In the genomic region with DNA sequence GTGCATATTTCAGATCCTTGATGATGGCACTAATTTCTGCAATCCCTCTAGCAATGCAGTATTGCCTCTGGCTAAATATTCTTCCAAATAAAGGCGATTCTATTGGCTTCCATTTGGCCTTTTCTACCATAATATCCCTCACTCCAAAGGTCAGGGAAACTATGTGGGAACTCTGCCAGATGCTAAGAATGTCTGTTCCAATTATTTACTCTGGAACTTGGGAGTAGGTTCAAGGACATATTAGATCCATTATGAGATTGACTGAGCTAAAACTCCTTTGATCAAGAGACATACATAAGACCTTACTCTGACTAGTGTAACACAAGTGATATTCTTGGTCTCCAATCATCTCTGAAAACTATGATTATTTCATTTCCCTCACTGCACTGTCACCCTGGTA, we compare ENCODE assay signal across 1 cellular context.
TF ChIP-seq lines count a peak whose summit lies in the region.

No MANE protein-coding gene starts in this region.

TF ChIP-seq in HepG2, 621 proteins besides CTCF, POLR2A, EP300 and RAD21 (continued from another document):
- TF ChIP-seq ZBTB34 (CRISPR knock-in tag; IDR thresholded peaks at IDR 0.05) (peak; percentile 88; the same call in 1 of the 2 replicates), THAP11 (CRISPR knock-in tag; IDR thresholded peaks at IDR 0.05) (peak; percentile 52; the same call in 1 of the 2 replicates), PTBP1 (IDR thresholded peaks at IDR 0.05; ENCODE audit: low read depth, low read length, poor library complexity, severe bottlenecking) (no peak), NCOA2 (CRISPR knock-in tag; IDR thresholded peaks at IDR 0.05) (peak; percentile 95), ZSCAN30 (CRISPR knock-in tag; IDR thresholded peaks at IDR 0.05) (0 out of 2 replicates have a peak, but pooled peaks have one; percentile 43), MAFK (conservative IDR thresholded peaks at IDR 0.05 in 1 of 2, IDR thresholded peaks at IDR 0.05 in 1 of 2; ENCODE audit: low read length in 2 of 2) (peak in 1 of 2 experiments; percentile 21; a peak in 1 of 4 replicates), ZNF18 (CRISPR knock-in tag; IDR thresholded peaks at IDR 0.05; ENCODE audit: insufficient replicate concordance) (no peak), PCBP1 (IDR thresholded peaks at IDR 0.05; ENCODE audit: borderline replicate concordance, low read depth, low read length) (no peak), NFATC3 (CRISPR knock-in tag; IDR thresholded peaks at IDR 0.05) (no peak), ZNF331 (CRISPR knock-in tag; IDR thresholded peaks at IDR 0.05) (peak; percentile 74; the same call in 1 of the 2 replicates), RXRB (CRISPR knock-in tag; IDR thresholded peaks at IDR 0.05; ENCODE audit: borderline replicate concordance) (peak; percentile 91), TBL1XR1 (IDR thresholded peaks at IDR 0.05; ENCODE audit: borderline replicate concordance, low read length, partially characterized antibody) (peak; percentile 41), SP4 (CRISPR knock-in tag; IDR thresholded peaks at IDR 0.05) (no peak), ZNF414 (CRISPR knock-in tag; IDR thresholded peaks at IDR 0.05) (0 out of 2 replicates have a peak, but pooled peaks have one; percentile 27), ZNF710 (CRISPR knock-in tag; IDR thresholded peaks at IDR 0.05; ENCODE audit: borderline replicate concordance) (peak; percentile 45; the same call in 1 of the 2 replicates), KAT8 (CRISPR knock-in tag; IDR thresholded peaks at IDR 0.05) (0 out of 2 replicates have a peak, but pooled peaks have one; percentile 53), SMYD3 (CRISPR knock-in tag; IDR thresholded peaks at IDR 0.05) (peak; percentile 65; the same call in 1 of the 2 replicates), YEATS2 (CRISPR knock-in tag; IDR thresholded peaks at IDR 0.05; ENCODE audit: borderline replicate concordance) (no peak), ZNF652 (CRISPR knock-in tag; IDR thresholded peaks at IDR 0.05; ENCODE audit: borderline replicate concordance, low read depth) (peak; percentile 13; the same call in 1 of the 2 replicates), MXI1 (IDR thresholded peaks at IDR 0.05; ENCODE audit: borderline replicate concordance, low read depth, low read length) (no peak), ASH2L (IDR thresholded peaks at IDR 0.05; ENCODE audit: insufficient read length, low read depth, low read length) (peak; percentile 53), RARA (CRISPR knock-in tag; IDR thresholded peaks at IDR 0.05) (peak; percentile 99), PHF5A (CRISPR knock-in tag; IDR thresholded peaks at IDR 0.05; ENCODE audit: low read depth, unreplicated experiment) (peak; percentile 34), NR2F1 (CRISPR knock-in tag; IDR thresholded peaks at IDR 0.05) (peak; percentile 67 to 95), SP140L (CRISPR knock-in tag; IDR thresholded peaks at IDR 0.05; ENCODE audit: borderline replicate concordance) (no peak), HNF4A (CRISPR knock-in tag; IDR thresholded peaks at IDR 0.05) (peak; percentile 93), ZNF670 (CRISPR knock-in tag; IDR thresholded peaks at IDR 0.05; ENCODE audit: borderline replicate concordance) (no peak), MXD4 (CRISPR knock-in tag; IDR thresholded peaks at IDR 0.05) (no peak), KLF16 (CRISPR knock-in tag; IDR thresholded peaks at IDR 0.05) (0 out of 4 replicates have a peak, but pooled peaks of 1 of the 2 experiments have one; percentile 18), NFIC (IDR thresholded peaks at IDR 0.05; ENCODE audit: low read length) (peak; percentile 93), NCOA5 (CRISPR knock-in tag; IDR thresholded peaks at IDR 0.05) (no peak), LBX2 (CRISPR knock-in tag; IDR thresholded peaks at IDR 0.05; ENCODE audit: borderline replicate concordance) (no peak), MIER2 (CRISPR knock-in tag; IDR thresholded peaks at IDR 0.05) (peak; percentile 55; the same call in 1 of the 2 replicates), ZNF235 (CRISPR knock-in tag; IDR thresholded peaks at IDR 0.05; ENCODE audit: borderline replicate concordance) (no peak), SATB2 (CRISPR knock-in tag; IDR thresholded peaks at IDR 0.05) (peak; percentile 86; the same call in 1 of the 2 replicates)
- TF ChIP-seq, protein P1, sequence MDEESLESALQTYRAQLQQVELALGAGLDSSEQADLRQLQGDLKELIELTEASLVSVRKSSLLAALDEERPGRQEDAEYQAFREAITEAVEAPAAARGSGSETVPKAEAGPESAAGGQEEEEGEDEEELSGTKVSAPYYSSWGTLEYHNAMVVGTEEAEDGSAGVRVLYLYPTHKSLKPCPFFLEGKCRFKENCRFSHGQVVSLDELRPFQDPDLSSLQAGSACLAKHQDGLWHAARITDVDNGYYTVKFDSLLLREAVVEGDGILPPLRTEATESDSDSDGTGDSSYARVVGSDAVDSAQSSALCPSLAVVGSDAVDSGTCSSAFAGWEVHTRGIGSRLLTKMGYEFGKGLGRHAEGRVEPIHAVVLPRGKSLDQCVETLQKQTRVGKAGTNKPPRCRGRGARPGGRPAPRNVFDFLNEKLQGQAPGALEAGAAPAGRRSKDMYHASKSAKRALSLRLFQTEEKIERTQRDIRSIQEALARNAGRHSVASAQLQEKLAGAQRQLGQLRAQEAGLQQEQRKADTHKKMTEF (CRISPR knock-in tag; IDR thresholded peaks at IDR 0.05): peak; percentile 70; the same call in 1 of the 2 replicates
- TF ChIP-seq, protein P2, sequence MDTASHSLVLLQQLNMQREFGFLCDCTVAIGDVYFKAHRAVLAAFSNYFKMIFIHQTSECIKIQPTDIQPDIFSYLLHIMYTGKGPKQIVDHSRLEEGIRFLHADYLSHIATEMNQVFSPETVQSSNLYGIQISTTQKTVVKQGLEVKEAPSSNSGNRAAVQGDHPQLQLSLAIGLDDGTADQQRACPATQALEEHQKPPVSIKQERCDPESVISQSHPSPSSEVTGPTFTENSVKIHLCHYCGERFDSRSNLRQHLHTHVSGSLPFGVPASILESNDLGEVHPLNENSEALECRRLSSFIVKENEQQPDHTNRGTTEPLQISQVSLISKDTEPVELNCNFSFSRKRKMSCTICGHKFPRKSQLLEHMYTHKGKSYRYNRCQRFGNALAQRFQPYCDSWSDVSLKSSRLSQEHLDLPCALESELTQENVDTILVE (CRISPR knock-in tag; IDR thresholded peaks at IDR 0.05): no peak
- TF ChIP-seq, protein P3, sequence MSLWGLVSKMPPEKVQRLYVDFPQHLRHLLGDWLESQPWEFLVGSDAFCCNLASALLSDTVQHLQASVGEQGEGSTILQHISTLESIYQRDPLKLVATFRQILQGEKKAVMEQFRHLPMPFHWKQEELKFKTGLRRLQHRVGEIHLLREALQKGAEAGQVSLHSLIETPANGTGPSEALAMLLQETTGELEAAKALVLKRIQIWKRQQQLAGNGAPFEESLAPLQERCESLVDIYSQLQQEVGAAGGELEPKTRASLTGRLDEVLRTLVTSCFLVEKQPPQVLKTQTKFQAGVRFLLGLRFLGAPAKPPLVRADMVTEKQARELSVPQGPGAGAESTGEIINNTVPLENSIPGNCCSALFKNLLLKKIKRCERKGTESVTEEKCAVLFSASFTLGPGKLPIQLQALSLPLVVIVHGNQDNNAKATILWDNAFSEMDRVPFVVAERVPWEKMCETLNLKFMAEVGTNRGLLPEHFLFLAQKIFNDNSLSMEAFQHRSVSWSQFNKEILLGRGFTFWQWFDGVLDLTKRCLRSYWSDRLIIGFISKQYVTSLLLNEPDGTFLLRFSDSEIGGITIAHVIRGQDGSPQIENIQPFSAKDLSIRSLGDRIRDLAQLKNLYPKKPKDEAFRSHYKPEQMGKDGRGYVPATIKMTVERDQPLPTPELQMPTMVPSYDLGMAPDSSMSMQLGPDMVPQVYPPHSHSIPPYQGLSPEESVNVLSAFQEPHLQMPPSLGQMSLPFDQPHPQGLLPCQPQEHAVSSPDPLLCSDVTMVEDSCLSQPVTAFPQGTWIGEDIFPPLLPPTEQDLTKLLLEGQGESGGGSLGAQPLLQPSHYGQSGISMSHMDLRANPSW (CRISPR knock-in tag; IDR thresholded peaks at IDR 0.05; ENCODE audit: borderline replicate concordance): no peak
- TF ChIP-seq, protein P4, sequence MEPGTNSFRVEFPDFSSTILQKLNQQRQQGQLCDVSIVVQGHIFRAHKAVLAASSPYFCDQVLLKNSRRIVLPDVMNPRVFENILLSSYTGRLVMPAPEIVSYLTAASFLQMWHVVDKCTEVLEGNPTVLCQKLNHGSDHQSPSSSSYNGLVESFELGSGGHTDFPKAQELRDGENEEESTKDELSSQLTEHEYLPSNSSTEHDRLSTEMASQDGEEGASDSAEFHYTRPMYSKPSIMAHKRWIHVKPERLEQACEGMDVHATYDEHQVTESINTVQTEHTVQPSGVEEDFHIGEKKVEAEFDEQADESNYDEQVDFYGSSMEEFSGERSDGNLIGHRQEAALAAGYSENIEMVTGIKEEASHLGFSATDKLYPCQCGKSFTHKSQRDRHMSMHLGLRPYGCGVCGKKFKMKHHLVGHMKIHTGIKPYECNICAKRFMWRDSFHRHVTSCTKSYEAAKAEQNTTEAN (CRISPR knock-in tag; conservative IDR thresholded peaks at IDR 0.05): peak; percentile 27; the same call in 1 of the 2 replicates
- TF ChIP-seq, protein P5, sequence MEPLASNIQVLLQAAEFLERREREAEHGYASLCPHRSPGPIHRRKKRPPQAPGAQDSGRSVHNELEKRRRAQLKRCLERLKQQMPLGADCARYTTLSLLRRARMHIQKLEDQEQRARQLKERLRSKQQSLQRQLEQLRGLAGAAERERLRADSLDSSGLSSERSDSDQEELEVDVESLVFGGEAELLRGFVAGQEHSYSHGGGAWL (CRISPR knock-in tag; IDR thresholded peaks at IDR 0.05): no peak
